Comparison of ENCODE assay signal across 8 cellular contexts in the genomic region with DNA sequence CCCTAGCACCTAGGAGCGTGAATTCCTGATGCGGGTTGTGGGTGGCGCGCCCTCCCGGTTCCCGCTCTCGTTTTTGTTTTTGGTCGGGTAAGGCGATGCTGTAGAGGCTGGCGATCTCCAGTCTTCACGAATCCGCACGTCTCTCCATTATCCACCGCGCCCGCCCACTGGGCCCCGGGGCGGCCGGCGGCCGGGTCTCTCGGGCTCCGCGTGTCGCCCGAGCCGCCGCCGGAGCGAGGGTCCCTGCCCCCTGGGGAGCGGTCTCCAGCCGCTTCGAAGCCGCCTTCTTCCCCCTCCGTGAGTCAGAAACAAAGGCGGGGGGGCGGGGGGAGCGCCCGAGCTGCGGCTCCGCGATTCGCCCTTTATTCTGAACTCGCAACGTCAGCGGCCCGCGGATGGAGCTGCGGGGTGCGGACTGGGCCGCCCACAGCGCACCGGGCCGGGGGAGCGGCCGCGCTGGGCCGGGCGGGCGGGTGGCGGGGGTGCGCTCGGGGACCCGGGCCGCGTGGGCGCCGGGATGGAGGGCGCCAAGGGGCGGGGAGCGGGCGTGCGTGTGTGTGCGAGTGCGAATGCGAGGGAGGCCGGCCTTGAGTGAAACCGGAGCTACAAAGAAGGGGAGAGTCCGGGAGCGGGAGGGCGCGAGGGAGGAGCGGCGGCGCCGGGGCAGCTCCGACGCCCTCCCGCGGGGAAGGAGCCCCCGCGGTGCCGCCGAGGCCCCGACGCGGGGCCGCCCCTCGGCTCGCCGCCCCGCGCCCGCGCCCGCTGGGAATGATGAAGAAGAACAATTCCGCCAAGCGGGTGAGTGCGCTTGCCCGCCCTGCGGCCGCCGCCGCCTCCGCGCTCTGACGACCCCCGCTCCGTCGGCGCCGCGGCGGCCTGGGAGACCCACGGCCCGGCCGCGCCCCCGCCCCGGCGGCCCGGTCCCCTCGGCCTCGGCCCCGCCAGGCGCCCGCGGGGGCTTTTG. TPM values are rescaled to one million over a fixed set of nuclear protein-coding genes. Genes with fewer than 3 reads are reported as not detected.
DNase-seq lines count a peak whose midpoint lies in the region; ATAC-seq and TF ChIP-seq lines count a peak whose summit lies in the region.

A gene with protein sequence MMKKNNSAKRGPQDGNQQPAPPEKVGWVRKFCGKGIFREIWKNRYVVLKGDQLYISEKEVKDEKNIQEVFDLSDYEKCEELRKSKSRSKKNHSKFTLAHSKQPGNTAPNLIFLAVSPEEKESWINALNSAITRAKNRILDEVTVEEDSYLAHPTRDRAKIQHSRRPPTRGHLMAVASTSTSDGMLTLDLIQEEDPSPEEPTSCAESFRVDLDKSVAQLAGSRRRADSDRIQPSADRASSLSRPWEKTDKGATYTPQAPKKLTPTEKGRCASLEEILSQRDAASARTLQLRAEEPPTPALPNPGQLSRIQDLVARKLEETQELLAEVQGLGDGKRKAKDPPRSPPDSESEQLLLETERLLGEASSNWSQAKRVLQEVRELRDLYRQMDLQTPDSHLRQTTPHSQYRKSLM (plus strand): TSS at position 427 of the 964 bp plus-strand sequence. CDS start 342 bp downstream, at position 769.

- TF ChIP-seq CTCF in AG04450 (IDR thresholded peaks at IDR 0.05; ENCODE audit: low read depth, low read length), result no peak
- TF ChIP-seq CTCF in glutamatergic neuron (IDR thresholded peaks at IDR 0.05; ENCODE audit: partially characterized antibody, unreplicated experiment), result no peak
- no peak for TF ChIP-seq CTCF in ovary (IDR thresholded peaks at IDR 0.05)
- no peak for TF ChIP-seq CTCF in tibial artery (IDR thresholded peaks at IDR 0.05)

- H3K4me3 Mint-ChIP-seq in IgD-negative memory B cell (peak within 1 kb of the TSS; percentile 96 to 98 (median 97)), glutamatergic neuron (ENCODE audit: unreplicated experiment) (peak within 1 kb of the TSS; percentile 98)

- H3K4me3 ChIP-seq in AG04450 (ENCODE audit: low read depth, low read length), result peak within 1 kb of the TSS; percentile 90
- peak within 1 kb of the TSS; percentile 95 for H3K4me3 ChIP-seq in SK-N-MC
- H3K4me3 ChIP-seq in ovary, result peak within 1 kb of the TSS; percentile 75
- H3K4me3 ChIP-seq in tibial artery, result peak within 1 kb of the TSS; percentile 86 to 95

- H3K27me3 Mint-ChIP-seq in IgD-negative memory B cell (no peaks in the 10 kb centered on the region), glutamatergic neuron (ENCODE audit: unreplicated experiment) (peaks cover 13% of the 10 kb centered on the region)

- TF ChIP-seq POLR2A in GM19193 (IDR thresholded peaks at IDR 0.05; ENCODE audit: extremely low read depth, insufficient read depth, insufficient read length) (peak; percentile 46), ovary (IDR thresholded peaks at IDR 0.05) (peak; percentile 87)

- POLR2A ChIA-PET in AG04450 (lab: Yijun Ruan, JAX), result interaction anchor here (1.0 to 6.2 kb wide), 8 partner anchors 11 to 263 kb away, joined by 3 to 149 read pairs (median 4); a partner anchor contains a TSS

- DNase-seq in AG04450 (ENCODE audit: low read depth, low spot score), result no peak
- DNase-seq in SK-N-MC (ENCODE audit: low read depth, low spot score), result no peak
- peak; percentile 65 to 73 for DNase-seq in activated naive CD4-positive, alpha-beta T cell treated with anti-CD3 and anti-CD28 coated beads, Interleukin-2, amount 50 U/mL, for 72 hours (ENCODE audit: low spot score in 2 of 2)
- peak; percentile 84 for DNase-seq in glutamatergic neuron
- DNase-seq in ovary, result peak; percentile 89 to 93 (median 90)
- peak; percentile 90 to 97 for DNase-seq in tibial artery

- H3K9ac ChIP-seq in SK-N-MC (ENCODE audit: insufficient read length), result peak within 1 kb of the TSS; percentile 94

- H3K27ac ChIP-seq in AG04450 (ENCODE audit: low read depth, low read length), result peak within 1 kb of the TSS; percentile 89
- H3K27ac ChIP-seq in SK-N-MC, result peak within 1 kb of the TSS; percentile 83; the same call in 1 of the 2 replicates
- H3K27ac ChIP-seq in ovary, result peak within 1 kb of the TSS; percentile 83 to 97
- H3K27ac ChIP-seq in tibial artery, result peak within 1 kb of the TSS; percentile 98

- intact Hi-C loops in ovary (cut with DNase I) (loop anchor here in 2 of 4 donors (5.0 to 10.0 kb wide), 2 partner anchors 55 to 77 kb away; no protein-coding TSS in a partner anchor), tibial artery (cut with DNase I; ENCODE audit: low total_unique reads) (loop anchor here (10.0 kb wide), 1 partner anchor 55 kb away; no protein-coding TSS in a partner anchor)

- H3K27ac Mint-ChIP-seq in IgD-negative memory B cell, result peak within 1 kb of the TSS; percentile 95 to 98 (median 98)
- H3K27ac Mint-ChIP-seq in activated naive CD4-positive, alpha-beta T cell treated with anti-CD3 and anti-CD28 coated beads, Interleukin-2, amount 50 U/mL, for 72 hours, result peak within 1 kb of the TSS in 1 of 2 donors; percentile 5
- peak within 1 kb of the TSS; percentile 98 for H3K27ac Mint-ChIP-seq in glutamatergic neuron (ENCODE audit: unreplicated experiment)

- H3K9me3 ChIP-seq in AG04450 (ENCODE audit: control insufficient read depth, insufficient read depth, low read length), result no peaks in the 10 kb centered on the region
- no peaks in the 10 kb centered on the region for H3K9me3 ChIP-seq in SK-N-MC (ENCODE audit: low read depth, low read length)
- H3K9me3 ChIP-seq in ovary, result no peaks in the 10 kb centered on the region
- H3K9me3 ChIP-seq in tibial artery, result no peaks in the 10 kb centered on the region

- 0 to 1% (median 0%) methylated on average over 95 to 138 of the region's 138 CpGs for WGBS in ovary, 3 donors

- peak; percentile 82 to 89 for ATAC-seq in activated naive CD4-positive, alpha-beta T cell treated with anti-CD3 and anti-CD28 coated beads, Interleukin-2, amount 50 U/mL, for 72 hours

- no peak for TF ChIP-seq EP300 in ovary (IDR thresholded peaks at IDR 0.05)

- H3K36me3 Mint-ChIP-seq in IgD-negative memory B cell (no peaks in the 10 kb centered on the region), glutamatergic neuron (ENCODE audit: unreplicated experiment) (peaks cover 14% of the 10 kb centered on the region)
- H3K36me3 Mint-ChIP-seq in activated naive CD4-positive, alpha-beta T cell treated with anti-CD3 and anti-CD28 coated beads, Interleukin-2, amount 50 U/mL, for 72 hours, result peaks cover 0 to 16% of the 10 kb centered on the region in 2 donors

- H3K4me1 Mint-ChIP-seq in IgD-negative memory B cell, result peaks cover 42 to 56% (median 51%) of the 10 kb centered on the region in 3 donors
- peaks cover 23% of the 10 kb centered on the region for H3K4me1 Mint-ChIP-seq in glutamatergic neuron (ENCODE audit: low read depth, unreplicated experiment)

- CTCF ChIA-PET in AG04450 (lab: Charles Lee), result interaction anchor here (0.6 to 2.9 kb wide), 4 partner anchors 9 to 77 kb away, joined by 3 to 16 read pairs (median 4); no protein-coding TSS in a partner anchor

- H3K27me3 ChIP-seq in AG04450 (ENCODE audit: control insufficient read depth, insufficient read depth, low read length) (no peaks in the 10 kb centered on the region), ovary (no peaks in the 10 kb centered on the region), tibial artery (no peaks in the 10 kb centered on the region)

- H3K9me3 Mint-ChIP-seq in IgD-negative memory B cell, result no peaks in the 10 kb centered on the region
- no peaks in the 10 kb centered on the region for H3K9me3 Mint-ChIP-seq in activated naive CD4-positive, alpha-beta T cell treated with anti-CD3 and anti-CD28 coated beads, Interleukin-2, amount 50 U/mL, for 72 hours
- peaks cover 25% of the 10 kb centered on the region for H3K9me3 Mint-ChIP-seq in glutamatergic neuron (ENCODE audit: unreplicated experiment)

- H3K36me3 ChIP-seq in SK-N-MC (ENCODE audit: insufficient read depth, low read length) (peaks cover 31% of the 10 kb centered on the region), ovary (no peaks in the 10 kb centered on the region), tibial artery (peaks cover 14 to 19% (median 18%) of the 10 kb centered on the region in 3 donors)

- peaks cover 14% of the 10 kb centered on the region for H3K4me1 ChIP-seq in ovary (ENCODE audit: insufficient read depth)
- peaks cover 0 to 42% (median 24%) of the 10 kb centered on the region in 4 donors for H3K4me1 ChIP-seq in tibial artery

RNA-seq across cellular contexts. Expression of the gene that starts here (rescaled TPM):
- 62.0 and 73.4 TPM in 2 replicates for polyA plus RNA-seq in AG04450 (2011; rRNA removed)
- 59.9 and 86.9 TPM in 2 replicates for polyA minus RNA-seq in AG04450 (2011; rRNA and poly(A)+ RNA removed)
- polyA plus RNA-seq in IgD-negative memory B cell, result 102 TPM
- 10 to 100 TPM in 1 of 2 donors, 1 to 10 TPM in 1; 6.7 to 14.7 TPM for total RNA-seq in activated naive CD4-positive, alpha-beta T cell treated with anti-CD3 and anti-CD28 coated beads, Interleukin-2, amount 50 U/mL, for 72 hours
- total RNA-seq in glutamatergic neuron (ENCODE audit: unreplicated experiment), result 142 TPM
- 10 to 100 TPM; 40.6 to 68.9 (median 55.6) TPM for total RNA-seq in ovary
- 10 to 100 TPM; 45.4 to 58.3 TPM for polyA plus RNA-seq in ovary

Comparison
In these comparisons a context has a peak if more than half of its experiments do, and no peak if none do; other contexts are left out.
1. DNase-seq: peak in activated naive CD4-positive, alpha-beta T cell treated with anti-CD3 and anti-CD28 coated beads, Interleukin-2, amount 50 U/mL, for 72 hours (2 of 2), glutamatergic neuron (single experiment), ovary (5 of 5) and tibial artery (2 of 2); none in AG04450 (single experiment) and SK-N-MC (single experiment).
2. Peak in every context shown above with its lines, with median percentiles within 50 percentile points of each other: H3K27ac ChIP-seq and H3K4me3 ChIP-seq.